ENCODE assay signal across 8 cellular contexts in genomic region chrX:107684956-107685385, GRCh38. TPM values are rescaled to one million over a fixed set of nuclear protein-coding genes. Genes with fewer than 3 reads are reported as not detected.
DNase-seq lines count a peak whose midpoint lies in the region; ATAC-seq and TF ChIP-seq lines count a peak whose summit lies in the region.

No MANE protein-coding gene starts in this region.

- peak overlapping the region in 3 of 4 donors; percentile 44 to 84 (median 75) for H3K27ac ChIP-seq in Peyer's patch

- TF ChIP-seq POLR2A in Peyer's patch (IDR thresholded peaks at IDR 0.05), result peak in 1 of 2 donors; percentile 21

- ATAC-seq in HG02885 (IDR thresholded peaks at IDR 0.05; ENCODE audit: poor library complexity, unreplicated experiment), result peak; percentile 93
- ATAC-seq in esophagus mucosa, result peak; percentile 96
- ATAC-seq in omental fat pad (ENCODE audit: low FRiP score), result peak; percentile 60

- no peak overlapping the region for H3K4me3 ChIP-seq in Peyer's patch

- no peaks in the 10 kb centered on the region for H3K27me3 ChIP-seq in Peyer's patch

- DNase-seq in DMS 273 (lab: John Stamatoyannopoulos, UW; ENCODE audit: unreplicated experiment) (peak; percentile 15), DMS 273 treated with DMSO at 0.1 percent for 48 hours (lab: John Stamatoyannopoulos, UW) (no peak), Peyer's patch (peak; percentile 38 to 85 (median 76)), omental fat pad (ENCODE audit: low spot score) (no peak), NCI-H1417 treated with DMSO at 0.1 percent for 48 hours (lab: John Stamatoyannopoulos, UW) (no peak)
- DNase-seq in activated effector memory CD4-positive, alpha-beta T cell treated with anti-CD3 and anti-CD28 coated beads, Interleukin-2, amount 50 U/mL, for 16 hours, result no peak

- H3K4me1 ChIP-seq in Peyer's patch, result peaks cover 0 to 31% (median 5%) of the 10 kb centered on the region in 4 donors

- TF ChIP-seq CTCF in Peyer's patch (IDR thresholded peaks at IDR 0.05) (no peak), omental fat pad (IDR thresholded peaks at IDR 0.05) (no peak)

- H3K9me3 ChIP-seq in Peyer's patch, result no peaks in the 10 kb centered on the region

- no peaks in the 10 kb centered on the region for H3K36me3 ChIP-seq in Peyer's patch

RNA-seq across cellular contexts. Expression of gene PRPS1, which starts 56.7 kb away (rescaled TPM):
- total RNA-seq in Peyer's patch, result 10 to 100 TPM in 2 of 4 donors, 1 to 10 TPM in 2; 2.6 to 43.7 (median 9.3) TPM
- total RNA-seq in esophagus mucosa, result 14.6 TPM
- total RNA-seq in omental fat pad, result 10 to 100 TPM; 16.4 to 43.6 (median 24.8) TPM

Comparison
In these comparisons a context has a peak if more than half of its experiments do, and no peak if none do; other contexts are left out.
1. DNase-seq: peak in DMS 273 (single experiment) and Peyer's patch (3 of 3); none in DMS 273 treated with DMSO at 0.1 percent for 48 hours (single experiment), omental fat pad (single experiment), NCI-H1417 treated with DMSO at 0.1 percent for 48 hours (single experiment) and activated effector memory CD4-positive, alpha-beta T cell treated with anti-CD3 and anti-CD28 coated beads, Interleukin-2, amount 50 U/mL, for 16 hours (single experiment).
2. Peak in every context shown above with its lines, with median percentiles within 50 percentile points of each other: ATAC-seq.